Comparison of ENCODE assay signal across 8 cellular contexts in the genomic region with DNA sequence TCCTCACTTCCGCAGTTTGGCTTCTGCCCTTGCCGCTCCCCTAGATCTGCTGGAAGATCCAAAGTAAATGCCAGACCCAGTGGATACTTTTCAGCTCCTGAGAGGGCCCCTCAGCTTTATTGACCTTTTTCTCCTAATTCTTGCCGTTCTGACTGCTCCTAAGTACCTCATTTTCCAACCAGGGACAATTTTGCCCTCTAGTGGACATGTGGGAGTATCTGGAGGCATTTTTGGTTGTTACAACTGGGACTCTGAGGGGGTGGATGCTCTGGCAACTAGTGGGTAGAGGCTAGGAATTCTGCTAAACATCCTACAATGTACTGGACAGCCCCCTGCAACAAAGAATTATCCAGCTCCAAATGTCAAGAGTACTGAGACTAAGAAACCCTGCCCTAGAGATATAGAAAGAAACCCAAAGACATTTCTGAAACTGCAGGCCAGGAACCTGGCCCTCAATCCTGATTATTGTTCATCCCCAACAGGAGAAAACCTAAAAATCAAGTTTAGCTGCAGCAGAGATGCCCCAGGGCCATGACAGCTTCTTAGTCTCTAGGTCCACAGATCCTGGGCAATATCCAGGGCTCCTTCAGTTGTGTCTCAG. TPM values are rescaled to one million over a fixed set of nuclear protein-coding genes. Genes with fewer than 3 reads are reported as not detected.
DNase-seq lines count a peak whose midpoint lies in the region; ATAC-seq and TF ChIP-seq lines count a peak whose summit lies in the region.

No MANE protein-coding gene starts in this region.

- H2AK5ac ChIP-seq in mesenchymal stem cell (ENCODE audit: low read length, severe bottlenecking): no peak overlapping the region

- no peak overlapping the region for H3K9ac ChIP-seq in mesenchymal stem cell (ENCODE audit: low read length)

- no peaks in the 10 kb centered on the region for H3K79me1 ChIP-seq in mesenchymal stem cell (replicated peaks; ENCODE audit: low read length, poor library complexity, severe bottlenecking)

- H3K9me2 ChIP-seq in DOHH2 (replicated peaks; ENCODE audit: control insufficient read depth, low read length): no peaks in the 10 kb centered on the region

- no peak for TF ChIP-seq EP300 in Ishikawa (IDR thresholded peaks at IDR 0.05; ENCODE audit: borderline replicate concordance)

- TF ChIP-seq CTCF in DOHH2 (IDR thresholded peaks at IDR 0.05; ENCODE audit: low read depth, low read length, poor library complexity, severe bottlenecking) (peak; percentile 34), body of pancreas (IDR thresholded peaks at IDR 0.05) (peak in 6 of 7 experiments; percentile 17 to 37 (median 30))

- H3K27ac ChIP-seq in DOHH2 (ENCODE audit: low read depth, low read length) (no peak overlapping the region), body of pancreas (no peak overlapping the region), mesenchymal stem cell (ENCODE audit: low read length, poor library complexity, severe bottlenecking) (no peak overlapping the region)

- no peak overlapping the region for H3K4ac ChIP-seq in mesenchymal stem cell (ENCODE audit: low read depth in 1 of 2, low read length in 2 of 2)

- no peak overlapping the region for H2BK120ac ChIP-seq in mesenchymal stem cell (ENCODE audit: low read depth, low read length)

- H3K9me3 ChIP-seq in DOHH2 (ENCODE audit: control insufficient read depth, insufficient read depth, low read length) (no peaks in the 10 kb centered on the region), body of pancreas (no peaks in the 10 kb centered on the region), mesenchymal stem cell (ENCODE audit: control insufficient read depth, low read length) (no peaks in the 10 kb centered on the region)

- H2BK12ac ChIP-seq in mesenchymal stem cell (ENCODE audit: low read length in 2 of 2): no peak overlapping the region

- H3K23ac ChIP-seq in mesenchymal stem cell (ENCODE audit: low read length in 2 of 2): no peak overlapping the region

- H4K20me1 ChIP-seq in DOHH2 (ENCODE audit: control insufficient read depth, insufficient read depth, low read depth, low read length): no peaks in the 10 kb centered on the region

- H3K18ac ChIP-seq in mesenchymal stem cell (ENCODE audit: low read depth in 1 of 2, low read length in 2 of 2): no peak overlapping the region

- H2BK15ac ChIP-seq in mesenchymal stem cell (ENCODE audit: low read depth, poor library complexity, severe bottlenecking): no peak overlapping the region

- H3K4me3 ChIP-seq in DOHH2 (ENCODE audit: low read length) (no peak overlapping the region), body of pancreas (no peak overlapping the region), mesenchymal stem cell (ENCODE audit: insufficient read depth in 1 of 2, low read depth in 1 of 2, low read length in 2 of 2) (no peak overlapping the region)

- H4K8ac ChIP-seq in mesenchymal stem cell (ENCODE audit: low read length): no peak overlapping the region

- intact Hi-C loops in body of pancreas (cut with DNase I): no loop called here

- DNase-seq in body of pancreas (peak in 1 of 4 donors; percentile 3), mesenchymal stem cell (peak; percentile 37), NCI-H774 (lab: John Stamatoyannopoulos, UW) (no peak), mesenteric fat pad (ENCODE audit: low spot score) (no peak)

- 34 to 36% methylated on average over 3 of the region's 3 CpGs for WGBS in body of pancreas, 2 donors
- WGBS in mesenchymal stem cell: 80% methylated on average over 2 of the region's 3 CpGs

- ATAC-seq in body of pancreas (no peak), HG02840 (IDR thresholded peaks at IDR 0.05; ENCODE audit: low FRiP score, unreplicated experiment) (no peak), HG03108 (IDR thresholded peaks at IDR 0.05; ENCODE audit: unreplicated experiment) (no peak)

- no peak overlapping the region for H2BK5ac ChIP-seq in mesenchymal stem cell (ENCODE audit: low read depth, low read length, poor library complexity, severe bottlenecking)

- no peak overlapping the region for H3K4me2 ChIP-seq in DOHH2 (ENCODE audit: low read length)
- H3K4me2 ChIP-seq in mesenchymal stem cell (ENCODE audit: low read length, poor library complexity, severe bottlenecking): no peak overlapping the region

- H3K4me1 ChIP-seq in DOHH2 (ENCODE audit: control insufficient read depth, low read length): no peaks in the 10 kb centered on the region
- no peaks in the 10 kb centered on the region for H3K4me1 ChIP-seq in body of pancreas
- no peaks in the 10 kb centered on the region for H3K4me1 ChIP-seq in mesenchymal stem cell (ENCODE audit: control insufficient read depth, insufficient read depth, low read depth, low read length)

- no peaks in the 10 kb centered on the region for H3K79me2 ChIP-seq in DOHH2 (ENCODE audit: control insufficient read depth, low read length)

- no peaks in the 10 kb centered on the region for H3K27me3 ChIP-seq in DOHH2 (ENCODE audit: control insufficient read depth, low read length)
- H3K27me3 ChIP-seq in body of pancreas: no peaks in the 10 kb centered on the region
- peaks cover 0 to 32% of the 10 kb centered on the region in 2 experiments for H3K27me3 ChIP-seq in mesenchymal stem cell (ENCODE audit: control insufficient read depth in 1 of 2, insufficient read depth in 1 of 2, low read length in 2 of 2)

- H3K36me3 ChIP-seq in DOHH2 (ENCODE audit: control insufficient read depth, low read length) (no peaks in the 10 kb centered on the region), body of pancreas (replicated peaks in 1 of 2; ENCODE audit: insufficient read depth in 1 of 2, low read depth in 2 of 2) (no peaks in the 10 kb centered on the region), mesenchymal stem cell (ENCODE audit: control insufficient read depth in 1 of 2, insufficient read depth in 2 of 2, low read depth in 1 of 2, low read length in 2 of 2) (peaks cover 0 to 15% of the 10 kb centered on the region in 2 experiments)

- H3F3A ChIP-seq in DOHH2 (ENCODE audit: control insufficient read depth, insufficient read depth): no peaks in the 10 kb centered on the region

- H3K14ac ChIP-seq in mesenchymal stem cell (ENCODE audit: low read length in 2 of 2): no peak overlapping the region

- no peak for TF ChIP-seq POLR2A in body of pancreas (IDR thresholded peaks at IDR 0.05)

- TF ChIP-seq RAD21 in Ishikawa (IDR thresholded peaks at IDR 0.05; ENCODE audit: low read depth): peak; percentile 30; the same call in 1 of the 2 replicates

- no peak overlapping the region for H4K91ac ChIP-seq in mesenchymal stem cell (ENCODE audit: low read length)

- no peak overlapping the region for H2AFZ ChIP-seq in mesenchymal stem cell (ENCODE audit: low read depth, low read length)

TF ChIP-seq in Ishikawa, 13 proteins besides CTCF, POLR2A, EP300 and RAD21:
- TF ChIP-seq EGR1 (IDR thresholded peaks at IDR 0.05): no peak
- TF ChIP-seq TCF12 (IDR thresholded peaks at IDR 0.05; ENCODE audit: low read depth): no peak
- TF ChIP-seq MAX (IDR thresholded peaks at IDR 0.05): no peak
- TF ChIP-seq CREB1 (IDR thresholded peaks at IDR 0.05; ENCODE audit: low read depth): no peak
- TF ChIP-seq FOXM1 (IDR thresholded peaks at IDR 0.05; ENCODE audit: borderline replicate concordance, low read depth): no peak
- no peak for TF ChIP-seq CEBPB (IDR thresholded peaks at IDR 0.05)
- TF ChIP-seq TAF1 (IDR thresholded peaks at IDR 0.05; ENCODE audit: low read depth): no peak
- no peak for TF ChIP-seq NFIC (IDR thresholded peaks at IDR 0.05)
- TF ChIP-seq USF1 (IDR thresholded peaks at IDR 0.05): no peak

RNA-seq across cellular contexts. Expression of gene TEX13B, which starts 3.4 kb away (rescaled TPM):
- total RNA-seq in body of pancreas (not detected), mesenteric fat pad (not detected)
- polyA plus RNA-seq in mesenchymal stem cell (2013, experiment 1 of 2): not detected
- not detected for polyA plus RNA-seq in mesenchymal stem cell (2013, experiment 2 of 2)
